Comparison of ENCODE assay signal across 28 cellular contexts in genomic region chr20:21136015-21136732, GRCh38. TPM values are rescaled to one million over a fixed set of nuclear protein-coding genes. Genes with fewer than 3 reads are reported as not detected.
DNase-seq lines count a peak whose midpoint lies in the region; ATAC-seq, FAIRE-seq and TF ChIP-seq lines count a peak whose summit lies in the region.
"Had no signal": no experiment of that assay in that cellular context is flagged by ENCODE, and none has a peak within 500 bp of the region (broad histone marks: within the 10 kb centered on the region; RNA-seq: fewer than 3 reads in every experiment).

No MANE protein-coding gene starts in this region.

- no peaks in the 10 kb centered on the region for H3K79me1 ChIP-seq in trophoblast cell (ENCODE audit: low read length)

- H3K23ac ChIP-seq in trophoblast cell (ENCODE audit: low read length) = no peak overlapping the region

- H4K12ac ChIP-seq in trophoblast cell (ENCODE audit: low read depth, low read length) = no peak overlapping the region

- intact Hi-C loops in HepG2 (cut with micrococcal nuclease; ENCODE audit: unreplicated experiment) = loop anchor here (5.0 kb wide), 3 partner anchors 39 to 166 kb away; partner anchors contain the start of gene XRN2
- intact Hi-C loops in right lobe of liver (cut with DNase I) = no loop called here
- intact Hi-C loops in dorsolateral prefrontal cortex (cut with DNase I) = no loop called here

- H3K27ac ChIP-seq in HepG2 (ENCODE audit: extremely low read length, insufficient read depth, low read length) = peak overlapping the region; percentile 77
- no peak overlapping the region for H3K27ac ChIP-seq in right lobe of liver
- H3K27ac ChIP-seq in dorsolateral prefrontal cortex = no peak overlapping the region
- H3K27ac ChIP-seq in trophoblast cell (ENCODE audit: low read depth, low read length) = no peak overlapping the region
- H3K27ac ChIP-seq: BLaER1, RWPE1 had no signal

- H2BK5ac ChIP-seq in trophoblast cell (ENCODE audit: low read depth, low read length, poor library complexity) = no peak overlapping the region

- H3K79me2 ChIP-seq in HepG2 (ENCODE audit: insufficient read depth, low read length) = peaks cover 25% of the 10 kb centered on the region
- peaks cover 12% of the 10 kb centered on the region for H3K79me2 ChIP-seq in Loucy (ENCODE audit: insufficient read depth, low read length)
- H3K79me2 ChIP-seq in trophoblast cell (ENCODE audit: control insufficient read depth, insufficient read depth, low read length, poor library complexity) = no peaks in the 10 kb centered on the region

- no peak overlapping the region for H2BK120ac ChIP-seq in trophoblast cell (ENCODE audit: insufficient read depth, low read length, poor library complexity)

- H3K18ac ChIP-seq in trophoblast cell (ENCODE audit: low read length) = no peak overlapping the region

- H2AK5ac ChIP-seq in trophoblast cell (ENCODE audit: low read length) = no peak overlapping the region

- H3K4me2 ChIP-seq in HepG2 (ENCODE audit: low read depth, low read length) (no peak overlapping the region), Loucy (ENCODE audit: low read depth, low read length, poor library complexity, severe bottlenecking) (peak overlapping the region; percentile 1), trophoblast cell (ENCODE audit: low read length) (no peak overlapping the region)
- H3K4me2 ChIP-seq: BLaER1 had no signal

- no peaks in the 10 kb centered on the region for H3K9me2 ChIP-seq in Loucy (replicated peaks; ENCODE audit: low read depth, low read length)

- peaks cover 21 to 61% of the 10 kb centered on the region in 2 experiments for H3K36me3 ChIP-seq in HepG2 (replicated peaks in 1 of 2; ENCODE audit: control insufficient read depth in 1 of 2, insufficient read depth in 2 of 2, low read length in 2 of 2)
- H3K36me3 ChIP-seq in right lobe of liver = no peaks in the 10 kb centered on the region
- peaks cover 10% of the 10 kb centered on the region; the same call in 1 of the 2 replicates for H3K36me3 ChIP-seq in Loucy (ENCODE audit: insufficient read depth, low read length)
- H3K36me3 ChIP-seq in trophoblast cell (ENCODE audit: control insufficient read depth in 1 of 2, insufficient read depth in 2 of 2, low read length in 2 of 2) = no peaks in the 10 kb centered on the region

- H3K27me3 ChIP-seq in HepG2 (ENCODE audit: control insufficient read depth in 1 of 2, insufficient read depth in 2 of 2, low read length in 2 of 2) (no peaks in the 10 kb centered on the region), right lobe of liver (no peaks in the 10 kb centered on the region), Loucy (ENCODE audit: insufficient read depth, low read length, poor library complexity, severe bottlenecking) (no peaks in the 10 kb centered on the region), dorsolateral prefrontal cortex (no peaks in the 10 kb centered on the region), trophoblast cell (ENCODE audit: insufficient read depth, low read length) (no peaks in the 10 kb centered on the region)
- H3K27me3 ChIP-seq: BLaER1 had no signal

- TF ChIP-seq POLR2A in HepG2 (IDR thresholded peaks at IDR 0.05; ENCODE audit: insufficient read depth in 1 of 2, low read depth in 2 of 2, low read length in 2 of 2) (no peak), right lobe of liver (IDR thresholded peaks at IDR 0.05) (no peak)

- TF ChIP-seq CTCF in HepG2 (CRISPR knock-in tag; IDR thresholded peaks at IDR 0.05) (no peak), right lobe of liver (IDR thresholded peaks at IDR 0.05) (no peak), Loucy (conservative IDR thresholded peaks at IDR 0.05; ENCODE audit: low read length) (no peak), dorsolateral prefrontal cortex (IDR thresholded peaks at IDR 0.05 in 54 of 56, conservative IDR thresholded peaks at IDR 0.05 in 2 of 56; ENCODE audit: low read depth in 1 of 56, partially characterized antibody in 56 of 56) (no peak)

- CTCF ChIA-PET in HepG2 (lab: Yijun Ruan, JAX; ENCODE audit: low intra/inter-chr PET ratio, low total read pairs) = no interaction called here

- no peak overlapping the region for H3K9ac ChIP-seq in HepG2 (ENCODE audit: insufficient read depth, low read depth, low read length)
- H3K9ac ChIP-seq in Loucy (ENCODE audit: low read depth, low read length, poor library complexity, severe bottlenecking) = peak overlapping the region; percentile 32
- H3K9ac ChIP-seq in trophoblast cell (ENCODE audit: low read length) = no peak overlapping the region
- H3K9ac ChIP-seq: BLaER1 had no signal

- H3K9me3 ChIP-seq in HepG2 (ENCODE audit: low read length) (no peaks in the 10 kb centered on the region), right lobe of liver (no peaks in the 10 kb centered on the region), Loucy (ENCODE audit: insufficient read depth, low read depth, low read length) (no peaks in the 10 kb centered on the region), trophoblast cell (ENCODE audit: insufficient read depth, low read depth, low read length) (no peaks in the 10 kb centered on the region)
- H3K9me3 ChIP-seq: BLaER1 had no signal

- TF ChIP-seq RAD21 in HepG2 (CRISPR knock-in tag; IDR thresholded peaks at IDR 0.05) = no peak

- 96% methylated on average over 8 of the region's 8 CpGs for WGBS in HepG2 (ENCODE audit: low lambda C conversion rate)
- 90% methylated on average over 8 of the region's 8 CpGs for WGBS in right lobe of liver (ENCODE audit: insufficient coverage, low coverage, low lambda C conversion rate, missing lambda C conversion rate)
- WGBS in trophoblast cell (ENCODE audit: extremely low coverage, insufficient coverage, insufficient read length) = no CpG with 5 or more reads among the region's 8 CpGs

- peaks cover 75% of the 10 kb centered on the region for H3K4me1 ChIP-seq in HepG2 (ENCODE audit: insufficient read depth, low read length)
- H3K4me1 ChIP-seq in right lobe of liver = no peaks in the 10 kb centered on the region
- peaks cover 34% of the 10 kb centered on the region for H3K4me1 ChIP-seq in Loucy (ENCODE audit: insufficient read depth, low read length, poor library complexity, severe bottlenecking)
- H3K4me1 ChIP-seq in trophoblast cell (ENCODE audit: control insufficient read depth in 1 of 2, insufficient read depth in 2 of 2, low read length in 2 of 2) = no peaks in the 10 kb centered on the region
- H3K4me1 ChIP-seq: BLaER1 had no signal

- no peak overlapping the region for H3K14ac ChIP-seq in trophoblast cell (ENCODE audit: low read length)

- TF ChIP-seq EP300 in HepG2 (IDR thresholded peaks at IDR 0.05; ENCODE audit: low read depth in 2 of 2, low read length in 2 of 2) (no peak), HepG2 (CRISPR knock-in tag; IDR thresholded peaks at IDR 0.05; ENCODE audit: borderline replicate concordance) (no peak)

- ATAC-seq in HepG2 (no peak), right lobe of liver (no peak), GM21786 (IDR thresholded peaks at IDR 0.05; ENCODE audit: unreplicated experiment) (peak; percentile 72)
- ATAC-seq: Panc1 had no signal

- no peak overlapping the region for H2BK12ac ChIP-seq in trophoblast cell (ENCODE audit: low read length)

- in situ Hi-C loops in HepG2 (cut with HindIII; ENCODE audit: extremely low pct_ligation_motif_present, low pct_unique_long_range_greater_than_20kb) = no loop called here

- no TSS peak for BruUV-seq in HepG2 (replicated peaks; lab: Mats Ljungman, UMichigan)

- no peak for DNase-seq in HepG2 (ENCODE audit: low spot score)
- no peak for DNase-seq in right lobe of liver
- no peak for DNase-seq in dorsolateral prefrontal cortex
- no peak for DNase-seq in stimulated activated CD4-positive, alpha-beta T cell treated with anti-CD3 and anti-CD28 coated beads, Interleukin-4, amount 100 ng/mL, for 24 hours
- no peak for DNase-seq in pons (ENCODE audit: low spot score)
- DNase-seq in trophoblast cell = no peak
- DNase-seq: 8988T; CD4-positive, CD25-positive, alpha-beta regulatory T cell; DMS153; DND-41; HCEC 1CT; Karpas-422; NCI-H1694 treated with DMSO at 0.1 percent for 48 hours; NCI-H2227 treated with DMSO at 0.1 percent for 48 hours; NCI-H526 treated with DMSO at 0.1 percent for 48 hours; SHP77 had no signal

- H2AFZ ChIP-seq in HepG2 (ENCODE audit: low read length) (no peak overlapping the region), Loucy (ENCODE audit: low read length) (no peak overlapping the region), trophoblast cell (ENCODE audit: insufficient read depth, low read length, poor library complexity) (no peak overlapping the region)

- no peaks in the 10 kb centered on the region for H3F3A ChIP-seq in Loucy (ENCODE audit: low read depth)

- H3K4me3 ChIP-seq in HepG2 (replicated peaks in 1 of 3; ENCODE audit: insufficient read depth in 1 of 3, low read depth in 2 of 3, low read length in 3 of 3) (no peak overlapping the region), right lobe of liver (no peak overlapping the region), Loucy (ENCODE audit: low read length, poor library complexity, severe bottlenecking) (no peak overlapping the region), dorsolateral prefrontal cortex (no peak overlapping the region), trophoblast cell (ENCODE audit: low read depth, low read length) (no peak overlapping the region)
- H3K4me3 ChIP-seq: BLaER1 had no signal

- no peak overlapping the region for H3K4ac ChIP-seq in trophoblast cell (ENCODE audit: low read depth, low read length)

- H4K20me1 ChIP-seq in HepG2 (ENCODE audit: insufficient read depth, low read length) (no peaks in the 10 kb centered on the region), Loucy (ENCODE audit: insufficient read depth, low read length, poor library complexity, severe bottlenecking) (no peaks in the 10 kb centered on the region)

- POLR2A ChIA-PET in HepG2 (lab: Yijun Ruan, JAX) = interaction anchor here (0.7 to 1.5 kb wide), 2 partner anchors 11 to 393 kb away, joined by 3 to 8 read pairs; partner anchors contain the start of gene KIZ

- H4K91ac ChIP-seq in trophoblast cell (ENCODE audit: low read depth, low read length) = no peak overlapping the region

- FAIRE-seq in HepG2 (lab: Jason Lieb, UNC) = no peak
- FAIRE-seq: H1 had no signal

- H4K8ac ChIP-seq in trophoblast cell (ENCODE audit: low read depth, low read length) = no peak overlapping the region

RNA-seq across cellular contexts. Expression of gene KIZ, which starts 10.3 kb away (rescaled TPM):
- 46.3 and 55.6 TPM in 2 replicates for total RNA-seq in HepG2 (2016; rRNA removed; fragmentation: Illumina TruSeq; extraction: Trizol)
- 20.4 and 20.5 TPM in 2 replicates for total RNA-seq in HepG2 (2016; cell fraction: cytosol; rRNA removed; fragmentation: Illumina TruSeq; extraction: Trizol; ENCODE audit: low read depth)
- 48.0 and 57.7 TPM in 2 replicates for total RNA-seq in HepG2 (2016; cell fraction: insoluble cytoplasmic fraction; rRNA removed; fragmentation: Illumina TruSeq; extraction: Trizol)
- 22.8 and 24.5 TPM in 2 replicates for total RNA-seq in HepG2 (2016; cell fraction: membrane; rRNA removed; fragmentation: Illumina TruSeq; extraction: Trizol)
- total RNA-seq in HepG2 (2016; cell fraction: nucleus; rRNA removed; fragmentation: Illumina TruSeq; extraction: Trizol) = 64.1 and 65.7 TPM in 2 replicates
- polyA plus RNA-seq in HepG2 (2011; rRNA removed) = 77.9 and 114 TPM in 2 replicates
- polyA plus RNA-seq in HepG2 (2011; cell fraction: cytosol; rRNA removed) = 33.9 and 39.9 TPM in 2 replicates
- polyA plus RNA-seq in HepG2 (2011; cell fraction: nucleus; rRNA removed) = 223 and 433 TPM in 2 replicates
- polyA plus RNA-seq in HepG2 (2012) = 40.7 and 57.0 TPM in 2 replicates
- 9.0 and 10.7 TPM in 2 replicates for polyA plus RNA-seq in HepG2 (2016; cell fraction: cytosol; fragmentation: Illumina TruSeq; extraction: Trizol; ENCODE audit: low read depth)
- 48.1 and 51.2 TPM in 2 replicates for polyA plus RNA-seq in HepG2 (2016; cell fraction: insoluble cytoplasmic fraction; fragmentation: Illumina TruSeq; extraction: Trizol; ENCODE audit: low read depth)
- 13.9 and 15.1 TPM in 2 replicates for polyA plus RNA-seq in HepG2 (2016; cell fraction: membrane; fragmentation: Illumina TruSeq; extraction: Trizol; ENCODE audit: low read depth)
- 69.5 and 81.6 TPM in 2 replicates for polyA plus RNA-seq in HepG2 (2016; cell fraction: nucleus; fragmentation: Illumina TruSeq; extraction: Trizol; ENCODE audit: insufficient read depth, low read depth)
- 4.7 and 26.3 TPM in 2 replicates for polyA minus RNA-seq in HepG2 (2011; rRNA and poly(A)+ RNA removed; ENCODE audit: low replicate concordance)
- 28.5 and 33.0 TPM in 2 replicates for polyA minus RNA-seq in HepG2 (2011; cell fraction: cytosol; rRNA and poly(A)+ RNA removed)
- 210 and 232 TPM in 2 replicates for polyA minus RNA-seq in HepG2 (2011; cell fraction: nucleus; rRNA and poly(A)+ RNA removed)
- 10 to 100 TPM in 1 of 6 experiments, 1 to 10 TPM in 5; 5.1 to 11.5 (median 7.4) TPM for total RNA-seq in right lobe of liver
- 10 to 100 TPM; 29.8 to 75.5 (median 45.9) TPM for total RNA-seq in dorsolateral prefrontal cortex
- 8.9 and 9.2 TPM in 2 replicates for polyA plus RNA-seq in trophoblast cell (2013)

RNA-seq across cellular contexts. Expression of gene LINC00237, which starts 30.0 kb away (rescaled TPM):
- total RNA-seq in HepG2 (2016; rRNA removed; fragmentation: Illumina TruSeq; extraction: Trizol) (not detected in 2 replicates), right lobe of liver (not detected), dorsolateral prefrontal cortex (1 to 10 TPM in 72 of 120 experiments, under 1 TPM in 33, not detected in 15; 0.46 to 5.1 (median 1.4) TPM)
- not detected in 2 replicates for total RNA-seq in HepG2 (2016; cell fraction: cytosol; rRNA removed; fragmentation: Illumina TruSeq; extraction: Trizol; ENCODE audit: low read depth)
- not detected in 2 replicates for total RNA-seq in HepG2 (2016; cell fraction: insoluble cytoplasmic fraction; rRNA removed; fragmentation: Illumina TruSeq; extraction: Trizol)
- not detected in 2 replicates for total RNA-seq in HepG2 (2016; cell fraction: membrane; rRNA removed; fragmentation: Illumina TruSeq; extraction: Trizol)
- total RNA-seq in HepG2 (2016; cell fraction: nucleus; rRNA removed; fragmentation: Illumina TruSeq; extraction: Trizol) = not detected in 2 replicates
- polyA plus RNA-seq in HepG2 (2011; rRNA removed) = not detected in 2 replicates
- polyA plus RNA-seq in HepG2 (2011; cell fraction: cytosol; rRNA removed) = not detected in 2 replicates
- polyA plus RNA-seq in HepG2 (2011; cell fraction: nucleus; rRNA removed) = not detected in 2 replicates
- polyA plus RNA-seq in HepG2 (2012) = not detected in 2 replicates
- polyA plus RNA-seq in HepG2 (2016; cell fraction: cytosol; fragmentation: Illumina TruSeq; extraction: Trizol; ENCODE audit: low read depth) = not detected in 2 replicates
- not detected in 2 replicates for polyA plus RNA-seq in HepG2 (2016; cell fraction: insoluble cytoplasmic fraction; fragmentation: Illumina TruSeq; extraction: Trizol; ENCODE audit: low read depth)
- polyA plus RNA-seq in HepG2 (2016; cell fraction: membrane; fragmentation: Illumina TruSeq; extraction: Trizol; ENCODE audit: low read depth) = not detected in 2 replicates
- polyA plus RNA-seq in HepG2 (2016; cell fraction: nucleus; fragmentation: Illumina TruSeq; extraction: Trizol; ENCODE audit: insufficient read depth, low read depth) = not detected in 2 replicates
- polyA minus RNA-seq in HepG2 (2011; rRNA and poly(A)+ RNA removed; ENCODE audit: low replicate concordance) = not detected in 2 replicates
- not detected in 2 replicates for polyA minus RNA-seq in HepG2 (2011; cell fraction: cytosol; rRNA and poly(A)+ RNA removed)
- polyA minus RNA-seq in HepG2 (2011; cell fraction: nucleus; rRNA and poly(A)+ RNA removed) = not detected in 2 replicates
- not detected in 2 replicates for polyA plus RNA-seq in trophoblast cell (2013)
- total RNA-seq: CD4-positive, CD25-positive, alpha-beta regulatory T cell; HT-29; M059J; NCI-H460; OCI-LY7; SK-MEL-5; T-helper 1 cell treated with Interleukin-12 subunit alpha and Interleukin-12 subunit beta and Interleukin-4 antibody, amounts not matched to agents 30 ng/mL and 1 ng/mL, for 36 hours had no signal
